Comparison of ENCODE assay signal across 16 cellular contexts in the genomic region with DNA sequence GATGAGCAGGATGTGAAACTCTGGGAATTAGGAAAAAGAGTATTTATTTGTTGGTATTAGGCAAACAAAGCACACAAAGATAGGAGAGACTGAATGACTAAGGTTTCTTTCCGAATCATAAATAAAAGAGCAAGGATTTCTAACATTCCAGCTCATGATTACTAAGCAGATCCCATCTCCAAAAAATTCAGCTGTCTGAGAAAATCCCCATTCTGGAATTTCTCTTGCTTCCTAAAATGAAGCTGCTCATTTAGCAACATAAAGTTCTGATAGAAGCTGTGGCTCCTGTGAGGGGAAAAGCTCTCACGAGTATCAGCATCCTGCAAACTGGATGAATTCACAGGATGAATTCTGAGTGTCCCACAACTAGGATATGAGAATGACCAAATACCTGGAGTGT. TPM values are rescaled to one million over a fixed set of nuclear protein-coding genes. Genes with fewer than 3 reads are reported as not detected.
DNase-seq lines count a peak whose midpoint lies in the region; TF ChIP-seq lines count a peak whose summit lies in the region.
"Had no signal": no experiment of that assay in that cellular context is flagged by ENCODE, and none has a peak within 500 bp of the region (broad histone marks: within the 10 kb centered on the region; RNA-seq: fewer than 3 reads in every experiment).

No MANE protein-coding gene starts in this region.

- H3K27me3 ChIP-seq in neural progenitor cell: peaks cover 4% of the 10 kb centered on the region
- H3K27me3 ChIP-seq: esophagus muscularis mucosa had no signal

- TF ChIP-seq CTCF in chondrocyte (IDR thresholded peaks at IDR 0.05): no peak
- no peak for TF ChIP-seq CTCF in neural progenitor cell (IDR thresholded peaks at IDR 0.05)
- no peak for TF ChIP-seq CTCF in type B pancreatic cell (conservative IDR thresholded peaks at IDR 0.05)

- H3K27me3 Mint-ChIP-seq in chondrocyte (ENCODE audit: low read depth) (no peaks in the 10 kb centered on the region), neural progenitor cell (ENCODE audit: insufficient read depth, low read depth) (peaks cover 2% of the 10 kb centered on the region), type B pancreatic cell (no peaks in the 10 kb centered on the region)
- H3K27me3 Mint-ChIP-seq: activated CD4-positive, alpha-beta T cell treated with anti-CD3 and anti-CD28 coated beads, Interleukin-2, amount 10 ng/mL, durations not matched to agents 7 days and 5 days; activated T-helper 17 cell treated with anti-CD3 and anti-CD28 coated beads, Interleukin-2, amount 50 U/mL, for 72 hours; central memory CD8-positive, alpha-beta T cell; stimulated activated naive CD8-positive, alpha-beta T cell treated with anti-CD3 and anti-CD28 coated beads, Interleukin-15, amount 100 ng/mL, for 72 hours had no signal

- H4K20me1 ChIP-seq in neural progenitor cell (ENCODE audit: low read depth): peaks cover 20% of the 10 kb centered on the region

- H3K4me1 Mint-ChIP-seq in chondrocyte (ENCODE audit: low read depth): peaks cover 20% of the 10 kb centered on the region
- H3K4me1 Mint-ChIP-seq in neural progenitor cell: no peaks in the 10 kb centered on the region
- H3K4me1 Mint-ChIP-seq in type B pancreatic cell (ENCODE audit: unreplicated experiment): no peaks in the 10 kb centered on the region
- H3K4me1 Mint-ChIP-seq: activated CD4-positive, alpha-beta T cell treated with anti-CD3 and anti-CD28 coated beads, Interleukin-2, amount 10 ng/mL, durations not matched to agents 7 days and 5 days; activated T-helper 17 cell treated with anti-CD3 and anti-CD28 coated beads, Interleukin-2, amount 50 U/mL, for 72 hours; central memory CD8-positive, alpha-beta T cell; stimulated activated naive CD8-positive, alpha-beta T cell treated with anti-CD3 and anti-CD28 coated beads, Interleukin-15, amount 100 ng/mL, for 72 hours had no signal

- H3K9me3 ChIP-seq in neural progenitor cell (ENCODE audit: low read depth): no peaks in the 10 kb centered on the region
- H3K9me3 ChIP-seq: Caco-2, esophagus muscularis mucosa had no signal

- no peak overlapping the region for H3K9ac ChIP-seq in neural progenitor cell

- H3K4me3 Mint-ChIP-seq in chondrocyte (ENCODE audit: unreplicated experiment): no peak overlapping the region
- no peak overlapping the region for H3K4me3 Mint-ChIP-seq in neural progenitor cell
- no peak overlapping the region for H3K4me3 Mint-ChIP-seq in type B pancreatic cell
- H3K4me3 Mint-ChIP-seq: activated CD4-positive, alpha-beta T cell treated with anti-CD3 and anti-CD28 coated beads, Interleukin-2, amount 10 ng/mL, durations not matched to agents 7 days and 5 days; activated T-helper 17 cell treated with anti-CD3 and anti-CD28 coated beads, Interleukin-2, amount 50 U/mL, for 72 hours; central memory CD8-positive, alpha-beta T cell; stimulated activated naive CD8-positive, alpha-beta T cell treated with anti-CD3 and anti-CD28 coated beads, Interleukin-15, amount 100 ng/mL, for 72 hours had no signal

- DNase-seq in AG20443 (ENCODE audit: low spot score) (peak; percentile 74), LHCN-M2 (ENCODE audit: low read depth) (peak; percentile 74), chondrocyte (ENCODE audit: low spot score) (no peak), neural progenitor cell (ENCODE audit: low spot score) (no peak), type B pancreatic cell (ENCODE audit: extremely low spot score, unreplicated experiment) (no peak), ureter (ENCODE audit: low spot score) (no peak), NCI-H524 treated with DMSO at 0.1 percent for 48 hours (lab: John Stamatoyannopoulos, UW) (no peak), NCI-H2107 treated with DMSO at 0.1 percent for 48 hours (lab: John Stamatoyannopoulos, UW; ENCODE audit: unreplicated experiment) (no peak)
- DNase-seq: activated CD4-positive, alpha-beta T cell treated with anti-CD3 and anti-CD28 coated beads, Interleukin-2, amount 10 ng/mL, durations not matched to agents 7 days and 5 days; Caco-2; NCI-H345; stimulated activated naive CD8-positive, alpha-beta T cell treated with anti-CD3 and anti-CD28 coated beads, Interleukin-15, amount 100 ng/mL, for 72 hours had no signal

- no peak overlapping the region for H3K4me2 ChIP-seq in neural progenitor cell

- no peak overlapping the region for H2AFZ ChIP-seq in neural progenitor cell (replicated peaks)

- H3K27ac Mint-ChIP-seq in chondrocyte (ENCODE audit: unreplicated experiment) (peak overlapping the region; percentile 75), neural progenitor cell (no peak overlapping the region), type B pancreatic cell (no peak overlapping the region)
- H3K27ac Mint-ChIP-seq: activated CD4-positive, alpha-beta T cell treated with anti-CD3 and anti-CD28 coated beads, Interleukin-2, amount 10 ng/mL, durations not matched to agents 7 days and 5 days; activated T-helper 17 cell treated with anti-CD3 and anti-CD28 coated beads, Interleukin-2, amount 50 U/mL, for 72 hours; stimulated activated naive CD8-positive, alpha-beta T cell treated with anti-CD3 and anti-CD28 coated beads, Interleukin-15, amount 100 ng/mL, for 72 hours had no signal

- no peak overlapping the region for H3K4me3 ChIP-seq in neural progenitor cell
- H3K4me3 ChIP-seq: esophagus muscularis mucosa had no signal

- peak overlapping the region; percentile 10 for H3K27ac ChIP-seq in neural progenitor cell

- peaks cover 55% of the 10 kb centered on the region for H3F3A ChIP-seq in neural progenitor cell (ENCODE audit: low read depth)

- H3K36me3 Mint-ChIP-seq in chondrocyte (ENCODE audit: low read depth) (peaks cover 28% of the 10 kb centered on the region), neural progenitor cell (peaks cover 14% of the 10 kb centered on the region), type B pancreatic cell (peaks cover 11% of the 10 kb centered on the region)

- no peaks in the 10 kb centered on the region for H3K9me3 Mint-ChIP-seq in chondrocyte (ENCODE audit: low read depth)
- no peaks in the 10 kb centered on the region for H3K9me3 Mint-ChIP-seq in neural progenitor cell
- no peaks in the 10 kb centered on the region for H3K9me3 Mint-ChIP-seq in type B pancreatic cell
- H3K9me3 Mint-ChIP-seq: activated CD4-positive, alpha-beta T cell treated with anti-CD3 and anti-CD28 coated beads, Interleukin-2, amount 10 ng/mL, durations not matched to agents 7 days and 5 days; activated T-helper 17 cell treated with anti-CD3 and anti-CD28 coated beads, Interleukin-2, amount 50 U/mL, for 72 hours; central memory CD8-positive, alpha-beta T cell; stimulated activated naive CD8-positive, alpha-beta T cell treated with anti-CD3 and anti-CD28 coated beads, Interleukin-15, amount 100 ng/mL, for 72 hours had no signal

- no peaks in the 10 kb centered on the region for H3K79me2 ChIP-seq in neural progenitor cell (ENCODE audit: low read depth)

- no peaks in the 10 kb centered on the region for H3K4me1 ChIP-seq in neural progenitor cell

- H3K36me3 ChIP-seq in neural progenitor cell: peaks cover 28% of the 10 kb centered on the region

RNA-seq across cellular contexts. Expression of a gene that starts 6.7 kb away (rescaled TPM):
- 0.71 and 0.98 TPM in 2 replicates for total RNA-seq in LHCN-M2 (2014; rRNA removed)
- 5.3 TPM for polyA plus RNA-seq in LHCN-M2 (2012)
- total RNA-seq in chondrocyte: 0.15 to 1.1 TPM (median 0.75 TPM) in 3 replicates
- total RNA-seq in neural progenitor cell (ENCODE audit: low replicate concordance): 5.1 and 7.7 TPM in 2 replicates
- 1.2 and 1.4 TPM in 2 replicates for total RNA-seq in type B pancreatic cell (ENCODE audit: low replicate concordance)
- 0.49 TPM for total RNA-seq in ureter
- total RNA-seq: activated CD4-positive, alpha-beta T cell treated with anti-CD3 and anti-CD28 coated beads, Interleukin-2, amount 10 ng/mL, durations not matched to agents 7 days and 5 days had no signal

RNA-seq across cellular contexts. Expression of a gene that starts 21.4 kb away (rescaled TPM):
- total RNA-seq in LHCN-M2 (2014; rRNA removed): 0.13 and 0.75 TPM in 2 replicates
- 3.8 TPM for polyA plus RNA-seq in LHCN-M2 (2012)
- 0.51 to 1.3 TPM (median 0.95 TPM) in 3 replicates for total RNA-seq in chondrocyte
- 2.2 and 4.0 TPM in 2 replicates for total RNA-seq in neural progenitor cell (ENCODE audit: low replicate concordance)
- 0.69 and 2.1 TPM in 2 replicates for total RNA-seq in type B pancreatic cell (ENCODE audit: low replicate concordance)
- 2.2 TPM for total RNA-seq in ureter
- total RNA-seq: activated CD4-positive, alpha-beta T cell treated with anti-CD3 and anti-CD28 coated beads, Interleukin-2, amount 10 ng/mL, durations not matched to agents 7 days and 5 days; T-helper 1 cell treated with Interleukin-12 subunit alpha and Interleukin-12 subunit beta and Interleukin-4 antibody, amounts not matched to agents 30 ng/mL and 1 ng/mL, for 36 hours had no signal

RNA-seq across cellular contexts. Expression of a gene that starts 47.9 kb away (rescaled TPM):
- 201 and 218 TPM in 2 replicates for total RNA-seq in LHCN-M2 (2014; rRNA removed)
- polyA plus RNA-seq in LHCN-M2 (2012): 77.4 TPM
- 182 to 225 TPM (median 182 TPM) in 3 replicates for total RNA-seq in chondrocyte
- total RNA-seq in neural progenitor cell (ENCODE audit: low replicate concordance): 257 and 261 TPM in 2 replicates
- 217 and 326 TPM in 2 replicates for total RNA-seq in type B pancreatic cell (ENCODE audit: low replicate concordance)
- 186 TPM for total RNA-seq in ureter

Comparison
In these comparisons a context has a peak if more than half of its experiments do, and no peak if none do; other contexts are left out.
1. DNase-seq: peak in AG20443 (single experiment) and LHCN-M2 (single experiment); none in chondrocyte (single experiment), neural progenitor cell (single experiment), type B pancreatic cell (single experiment), ureter (single experiment), NCI-H524 treated with DMSO at 0.1 percent for 48 hours (single experiment) and NCI-H2107 treated with DMSO at 0.1 percent for 48 hours (single experiment).